Comparison of ENCODE assay signal across 8 cellular contexts in the genomic region with DNA sequence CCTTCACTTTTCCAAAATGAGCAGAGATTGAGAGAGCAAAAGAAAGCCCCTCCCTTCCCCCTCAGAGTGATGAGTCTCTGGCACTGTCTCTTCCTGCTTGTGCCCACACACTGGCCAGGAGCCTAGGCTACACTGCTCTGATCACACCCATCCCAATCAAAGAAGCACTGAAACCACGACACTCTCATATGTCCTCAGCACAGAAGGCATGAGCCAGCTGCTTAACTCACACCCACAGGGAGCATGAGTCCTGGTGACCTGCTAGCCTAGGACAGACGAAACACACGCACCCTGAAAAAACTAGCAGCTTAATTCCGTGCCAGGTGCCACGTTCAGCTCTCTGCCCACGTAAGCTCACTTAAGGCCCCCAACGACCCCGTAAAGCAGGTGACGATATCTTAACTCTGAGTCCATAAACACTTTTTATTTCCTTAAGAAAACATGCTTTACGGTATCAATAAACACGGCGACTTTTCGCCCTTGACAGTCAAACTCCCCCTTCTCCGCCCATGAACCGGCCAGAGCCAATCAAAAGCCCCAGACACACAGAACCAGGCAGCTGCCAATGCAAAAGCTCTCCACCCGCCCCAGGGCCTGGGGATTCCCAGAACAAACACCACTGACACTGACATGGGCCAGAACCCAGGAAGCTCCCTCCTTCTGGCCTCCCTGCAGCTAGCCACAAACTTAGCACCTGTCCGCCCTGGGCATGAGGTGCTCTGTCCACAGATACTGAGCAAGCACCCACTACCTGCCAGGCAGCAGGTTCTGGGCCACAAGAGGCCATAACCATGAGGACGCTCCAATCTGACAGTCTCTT.
DNase-seq lines count a peak whose midpoint lies in the region; ATAC-seq and TF ChIP-seq lines count a peak whose summit lies in the region.

No MANE protein-coding gene starts in this region.

- WGBS in esophagus, 2 donors, result 31 to 37% methylated on average over 18 of the region's 18 CpGs

- H3K9me3 ChIP-seq in BE2C, result no peaks in the 10 kb centered on the region
- no peaks in the 10 kb centered on the region for H3K9me3 ChIP-seq in esophagus (ENCODE audit: control insufficient read depth in 2 of 2, insufficient read depth in 1 of 2, low read depth in 1 of 2, low read length in 1 of 2)
- H3K9me3 ChIP-seq in muscle layer of colon (ENCODE audit: low read length), result no peaks in the 10 kb centered on the region

- no peak for ATAC-seq in GM19395 (IDR thresholded peaks at IDR 0.05; ENCODE audit: unreplicated experiment)

- H3K4me1 ChIP-seq in BE2C (peaks cover 5% of the 10 kb centered on the region), esophagus (ENCODE audit: control insufficient read depth in 2 of 2, insufficient read depth in 2 of 2, low read length in 1 of 2) (peaks cover 5 to 7% of the 10 kb centered on the region in 2 donors), muscle layer of colon (ENCODE audit: insufficient read depth, low read length) (peaks cover 80% of the 10 kb centered on the region)

- DNase-seq in BE2C (peak; percentile 93), NCI-H2196 treated with DMSO at 0.1 percent for 48 hours (lab: John Stamatoyannopoulos, UW; ENCODE audit: unreplicated experiment) (peak; percentile 91), NCI-H1092 treated with DMSO at 0.1 percent for 48 hours (lab: John Stamatoyannopoulos, UW) (no peak), NCI-H2171 treated with DMSO at 0.1 percent for 48 hours (lab: John Stamatoyannopoulos, UW) (no peak), NCI-H345 treated with DMSO at 0.1 percent for 48 hours (lab: John Stamatoyannopoulos, UW; ENCODE audit: unreplicated experiment) (no peak)

- peak overlapping the region; percentile 70 for H3K4me3 ChIP-seq in BE2C (ENCODE audit: low read depth, low read length)
- H3K4me3 ChIP-seq in esophagus (ENCODE audit: low read depth in 1 of 2, low read length in 2 of 2), result no peak overlapping the region
- peak overlapping the region in 1 of 2 donors; percentile 9 for H3K4me3 ChIP-seq in muscle layer of colon (ENCODE audit: low read depth in 1 of 2, low read length in 2 of 2)

- H3K27ac ChIP-seq in esophagus (ENCODE audit: low read depth in 2 of 2, low read length in 1 of 2), result peak overlapping the region; percentile 16 to 71
- peak overlapping the region; percentile 92 for H3K27ac ChIP-seq in muscle layer of colon (ENCODE audit: low read depth, low read length)

- peaks cover 26% of the 10 kb centered on the region for H3K36me3 ChIP-seq in BE2C
- peaks cover 17 to 58% of the 10 kb centered on the region in 2 donors for H3K36me3 ChIP-seq in esophagus (ENCODE audit: control insufficient read depth in 2 of 2, insufficient read depth in 2 of 2, low read length in 1 of 2)
- H3K36me3 ChIP-seq in muscle layer of colon (ENCODE audit: insufficient read depth, low read length), result peaks cover 58% of the 10 kb centered on the region

- no peak for TF ChIP-seq CTCF in BE2C (IDR thresholded peaks at IDR 0.05; ENCODE audit: low read depth, low read length)

- H3K9ac ChIP-seq in muscle layer of colon (ENCODE audit: low read length), result no peak overlapping the region

- H3K27me3 ChIP-seq in BE2C, result no peaks in the 10 kb centered on the region
- no peaks in the 10 kb centered on the region for H3K27me3 ChIP-seq in esophagus (ENCODE audit: control insufficient read depth in 1 of 2, insufficient read depth in 2 of 2, low read length in 2 of 2)
- H3K27me3 ChIP-seq in muscle layer of colon (ENCODE audit: control insufficient read depth in 1 of 2, insufficient read depth in 2 of 2, low read length in 2 of 2), result no peaks in the 10 kb centered on the region

Comparison
In these comparisons a context has a peak if more than half of its experiments do, and no peak if none do; other contexts are left out.
1. DNase-seq: peak in BE2C (single experiment) and NCI-H2196 treated with DMSO at 0.1 percent for 48 hours (single experiment); none in NCI-H1092 treated with DMSO at 0.1 percent for 48 hours (single experiment), NCI-H2171 treated with DMSO at 0.1 percent for 48 hours (single experiment) and NCI-H345 treated with DMSO at 0.1 percent for 48 hours (single experiment).